7 cellular contexts compared by ENCODE assay signal in the genomic region with DNA sequence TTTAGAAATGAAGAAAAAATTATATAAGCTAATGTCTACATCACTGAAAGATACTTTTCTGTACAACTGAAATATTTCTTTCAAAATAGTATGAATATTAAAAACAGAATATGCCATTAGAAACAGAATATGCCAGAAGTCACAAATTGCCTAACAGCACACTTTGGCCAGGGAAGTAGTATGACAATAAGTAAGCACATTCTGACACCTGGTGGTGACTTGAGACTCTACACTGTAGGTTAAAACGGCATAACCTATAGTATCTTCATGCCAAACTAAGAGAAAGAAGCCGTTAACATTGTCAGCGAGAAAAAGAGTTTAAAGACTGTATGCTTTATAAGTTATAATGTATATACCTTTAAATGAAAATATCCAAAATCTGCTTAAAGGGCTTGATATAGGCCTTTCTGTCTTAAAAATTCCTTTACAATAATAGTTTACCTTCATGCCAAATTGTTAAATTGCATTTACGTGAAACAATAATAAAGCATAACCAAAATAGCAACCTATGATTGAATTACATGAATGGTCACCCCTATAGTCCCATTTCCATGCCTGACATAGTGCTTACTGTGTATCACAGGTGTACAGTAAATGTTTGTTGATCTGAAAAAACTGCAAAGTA. TPM values are rescaled to one million over a fixed set of nuclear protein-coding genes. Genes with fewer than 3 reads are reported as not detected.
DNase-seq lines count a peak whose midpoint lies in the region; ATAC-seq and TF ChIP-seq lines count a peak whose summit lies in the region.

No MANE protein-coding gene starts in this region.

- H3K4me3 ChIP-seq in GM12865 (ENCODE audit: low read depth, low read length) (no peak overlapping the region), GM23338 (no peak overlapping the region), Karpas-422 (ENCODE audit: low read length) (no peak overlapping the region), PC-9 (no peak overlapping the region), adrenal gland (no peak overlapping the region), sigmoid colon (no peak overlapping the region)

- H3K27ac Mint-ChIP-seq in GM23338: no peak overlapping the region

- no peaks in the 10 kb centered on the region for H3K9me3 Mint-ChIP-seq in GM23338

- H3K27me3 ChIP-seq in GM23338 (ENCODE audit: insufficient read depth) (no peaks in the 10 kb centered on the region), Karpas-422 (ENCODE audit: low read length) (no peaks in the 10 kb centered on the region), PC-9 (ENCODE audit: insufficient read depth, low read depth) (no peaks in the 10 kb centered on the region), adrenal gland (no peaks in the 10 kb centered on the region), sigmoid colon (no peaks in the 10 kb centered on the region)

- peaks cover 16% of the 10 kb centered on the region for H3K79me2 ChIP-seq in GM23338 (replicated peaks; ENCODE audit: insufficient read depth)
- H3K79me2 ChIP-seq in Karpas-422 (ENCODE audit: low read length): no peaks in the 10 kb centered on the region
- no peaks in the 10 kb centered on the region for H3K79me2 ChIP-seq in PC-9 (ENCODE audit: low read depth)

- peaks cover 2% of the 10 kb centered on the region; the same call in 1 of the 2 replicates for H3K36me3 ChIP-seq in GM23338 (ENCODE audit: insufficient read depth)
- H3K36me3 ChIP-seq in Karpas-422 (ENCODE audit: insufficient read depth, low read length): no peaks in the 10 kb centered on the region
- H3K36me3 ChIP-seq in PC-9 (ENCODE audit: low read depth): no peaks in the 10 kb centered on the region
- no peaks in the 10 kb centered on the region for H3K36me3 ChIP-seq in adrenal gland (replicated peaks in 1 of 2)
- peaks cover 0 to 6% (median 1%) of the 10 kb centered on the region in 4 donors for H3K36me3 ChIP-seq in sigmoid colon

- CTCF ChIA-PET in PC-9 (lab: Charles Lee): interaction anchor here (1.5 kb wide), 1 partner anchor 205 kb away, joined by 3 read pairs; no protein-coding TSS in a partner anchor

- peak; percentile 63 for TF ChIP-seq CTCF in GM12865 (IDR thresholded peaks at IDR 0.05; ENCODE audit: insufficient read depth, low read depth, low read length, missing control alignments)
- peak; percentile 90 to 92 for TF ChIP-seq CTCF in GM23338 (conservative IDR thresholded peaks at IDR 0.05; ENCODE audit: low read depth in 2 of 2)
- peak; percentile 81 for TF ChIP-seq CTCF in PC-9 (conservative IDR thresholded peaks at IDR 0.05)
- TF ChIP-seq CTCF in adrenal gland (IDR thresholded peaks at IDR 0.05): peak; percentile 68 to 95 (median 92)
- peak; percentile 77 to 92 (median 86) for TF ChIP-seq CTCF in sigmoid colon (IDR thresholded peaks at IDR 0.05)

- no peak overlapping the region for H3K9ac ChIP-seq in Karpas-422 (ENCODE audit: low read length)

- H3F3A ChIP-seq in GM23338 (replicated peaks; ENCODE audit: low read depth) (no peaks in the 10 kb centered on the region), PC-9 (ENCODE audit: insufficient read depth, low read depth) (no peaks in the 10 kb centered on the region)

- H3K27ac ChIP-seq in GM23338 (ENCODE audit: low read depth) (no peak overlapping the region), Karpas-422 (ENCODE audit: low read length) (no peak overlapping the region), PC-9 (no peak overlapping the region), adrenal gland (no peak overlapping the region), sigmoid colon (no peak overlapping the region)

- peaks cover 14% of the 10 kb centered on the region for H3K36me3 Mint-ChIP-seq in GM23338 (ENCODE audit: low read depth)

- H4K20me1 ChIP-seq in GM23338 (replicated peaks; ENCODE audit: insufficient read depth) (peaks cover 7% of the 10 kb centered on the region; the same call in 1 of the 2 replicates), Karpas-422 (ENCODE audit: insufficient read depth, low read depth, low read length) (no peaks in the 10 kb centered on the region), PC-9 (ENCODE audit: insufficient read depth) (no peaks in the 10 kb centered on the region)

- H3K4me1 Mint-ChIP-seq in GM23338: no peaks in the 10 kb centered on the region

- H2AFZ ChIP-seq in GM23338 (no peak overlapping the region), Karpas-422 (ENCODE audit: low read length) (no peak overlapping the region), PC-9 (no peak overlapping the region)

- intact Hi-C loops in PC-9 (cut with micrococcal nuclease; ENCODE audit: unreplicated experiment) (loop anchor here (1.0 to 10.0 kb wide), 5 partner anchors 87 to 497 kb away; a partner anchor contains a TSS), adrenal gland (cut with DNase I) (loop anchor here (5.0 to 10.0 kb wide), 3 partner anchors 207 to 319 kb away; no protein-coding TSS in a partner anchor), left ventricle myocardium superior (cut with micrococcal nuclease) (loop anchor here (2.0 to 5.0 kb wide), 2 partner anchors 205 to 317 kb away; no protein-coding TSS in a partner anchor), sigmoid colon (cut with DNase I) (loop anchor here (1.0 to 5.0 kb wide), 3 partner anchors 206 to 487 kb away; no protein-coding TSS in a partner anchor)

- H3K9me2 ChIP-seq in GM23338 (ENCODE audit: insufficient read depth) (no peaks in the 10 kb centered on the region), Karpas-422 (replicated peaks; ENCODE audit: insufficient read depth, low read length) (no peaks in the 10 kb centered on the region), PC-9 (ENCODE audit: insufficient read depth) (no peaks in the 10 kb centered on the region)

- no peaks in the 10 kb centered on the region for H3K27me3 Mint-ChIP-seq in GM23338 (ENCODE audit: insufficient read depth, low read depth, poor library complexity)

- no peak overlapping the region for H3K4me3 Mint-ChIP-seq in GM23338

- 23 to 33% (median 29%) methylated on average over 4 of the region's 4 CpGs for WGBS in adrenal gland, 4 donors
- 21 to 43% methylated on average over 4 of the region's 4 CpGs for WGBS in sigmoid colon, 2 donors

- H3K9me3 ChIP-seq in Karpas-422 (ENCODE audit: low read length) (no peaks in the 10 kb centered on the region), PC-9 (ENCODE audit: insufficient read depth, low read depth) (no peaks in the 10 kb centered on the region), adrenal gland (replicated peaks in 1 of 3) (no peaks in the 10 kb centered on the region), sigmoid colon (no peaks in the 10 kb centered on the region)

- POLR2A ChIA-PET in PC-9 (lab: Charles Lee; ENCODE audit: unreplicated experiment): no interaction called here

- BruUV-seq in PC-9 (replicated peaks; lab: Mats Ljungman, UMichigan): no TSS peak

- DNase-seq in GM12865 (ENCODE audit: low read depth) (peak; percentile 80), GM23338 (ENCODE audit: low spot score) (peak; percentile 89), Karpas-422 (peak; percentile 88), PC-9 (peak; percentile 15 to 60), adrenal gland (peak; percentile 45 to 83 (median 65)), left ventricle myocardium superior (no peak), sigmoid colon (peak; percentile 66)

- H3K4me1 ChIP-seq in GM23338 (ENCODE audit: insufficient read depth) (no peaks in the 10 kb centered on the region), Karpas-422 (ENCODE audit: low read length) (no peaks in the 10 kb centered on the region), PC-9 (replicated peaks; ENCODE audit: insufficient read depth) (0 out of 2 replicates have a peak, but pooled peaks cover 5% of the 10 kb centered on the region), adrenal gland (replicated peaks in 1 of 2) (peaks cover 0 to 20% of the 10 kb centered on the region in 2 donors), sigmoid colon (peaks cover 0 to 5% (median 2%) of the 10 kb centered on the region in 4 donors)

- TF ChIP-seq POLR2A in adrenal gland (IDR thresholded peaks at IDR 0.05) (no peak), sigmoid colon (IDR thresholded peaks at IDR 0.05) (no peak)

- H3K4me2 ChIP-seq in GM23338: no peak overlapping the region
- no peak overlapping the region for H3K4me2 ChIP-seq in Karpas-422 (ENCODE audit: low read depth, low read length, poor library complexity, severe bottlenecking)
- H3K4me2 ChIP-seq in PC-9: no peak overlapping the region

- ATAC-seq in GM23338 (peak; percentile 98), left ventricle myocardium superior (peak; percentile 98)

- no peak for TF ChIP-seq EP300 in sigmoid colon (IDR thresholded peaks at IDR 0.05)

TF ChIP-seq in GM23338, 12 proteins besides CTCF, POLR2A, EP300 and RAD21 (continues in another document):
- TF ChIP-seq EZH2 (IDR thresholded peaks at IDR 0.05; ENCODE audit: low read depth, unreplicated experiment): no peak
- no peak for TF ChIP-seq JUNB (IDR thresholded peaks at IDR 0.05; ENCODE audit: unreplicated experiment)

RNA-seq across cellular contexts. Expression of a gene that starts 32.8 kb away (rescaled TPM):
- 24.1 and 28.4 TPM in 2 replicates for total RNA-seq in GM23338 (2014; rRNA removed; shearing (Covaris generic))
- polyA plus RNA-seq in GM23338 (2016; fragmentation: Nextera tagmentation; extraction: Ambion mirVana) (11.0 and 13.9 TPM in 2 replicates), adrenal gland (10 to 100 TPM; 10.1 to 21.1 (median 13.6) TPM), sigmoid colon (10 to 100 TPM in 2 of 3 donors, 1 to 10 TPM in 1; 9.9 to 14.8 (median 10.8) TPM)
- 0.30 and 2.8 TPM in 2 replicates for total RNA-seq in Karpas-422 (2014; rRNA removed; shearing (Covaris generic); ENCODE audit: low replicate concordance)
- total RNA-seq in PC-9 (2021) (19.3 and 26.7 TPM in 2 replicates), adrenal gland (10 to 100 TPM; 27.1 to 61.6 (median 33.1) TPM), left ventricle myocardium superior (13.7 TPM), sigmoid colon (10 to 100 TPM; 41.1 to 49.7 (median 47.3) TPM)
